In genomic region chr12:124324803-124325705, GRCh38 we compare ENCODE assay signal across 22 cellular contexts. TPM values are rescaled to one million over a fixed set of nuclear protein-coding genes. Genes with fewer than 3 reads are reported as not detected.
"Had no signal": no experiment of that assay in that cellular context is flagged by ENCODE, and none has a peak within 500 bp of the region (broad histone marks: within the 10 kb centered on the region; RNA-seq: fewer than 3 reads in every experiment).

No MANE protein-coding gene starts in this region.

- H3K4me3 Mint-ChIP-seq: activated naive CD8-positive, alpha-beta T cell; activated T-cell treated with anti-CD3 and anti-CD28 coated beads, Interleukin-2, amount 50 U/mL, for 24 hours; activated T-helper 17 cell treated with anti-CD3 and anti-CD28 coated beads, Interleukin-2, amount 50 U/mL, for 72 hours; memory B cell; natural killer cell treated with Interleukin-12 subunit alpha and Interleukin-12 subunit beta and Interleukin-15 and Interleukin-18, amount 100 ng/mL, for 72 hours; stimulated activated naive CD8-positive, alpha-beta T cell treated with anti-CD3 and anti-CD28 coated beads, Interleukin-15, Interleukin-2, amounts not matched to agents 100 ng/mL and 50 ng/mL, for 24 hours had no signal

- H3K4me1 Mint-ChIP-seq: activated T-helper 17 cell treated with anti-CD3 and anti-CD28 coated beads, Interleukin-2, amount 50 U/mL, for 72 hours; memory B cell had no signal

- DNase-seq: activated CD4-positive, alpha-beta T cell treated with anti-CD3 and anti-CD28 coated beads for 1 hour; activated T-cell treated with anti-CD3 and anti-CD28 coated beads, Interleukin-2, amount 50 U/mL, for 24 hours; amygdala; body of pancreas; caudate nucleus; dermis blood vessel endothelial cell; effector memory CD4-positive, alpha-beta T cell; heart left ventricle; islet precursor cell; left cardiac atrium; stimulated activated CD4-positive, alpha-beta T cell treated with anti-CD3 and anti-CD28 coated beads, Interleukin-12 subunit alpha, Interleukin-12 subunit beta, amount 100 ng/mL, for 4 hours; stimulated activated CD4-positive, alpha-beta T cell treated with anti-CD3 and anti-CD28 coated beads, Interleukin-4, amount 100 ng/mL, for 4 hours; T-helper 1 cell; thyroid gland had no signal

- H2AFZ ChIP-seq: parathyroid adenoma had no signal

- ATAC-seq: activated T-helper 17 cell treated with anti-CD3 and anti-CD28 coated beads, Interleukin-2, amount 50 U/mL, for 72 hours; body of pancreas; heart left ventricle; left cardiac atrium; natural killer cell treated with Interleukin-12 subunit alpha and Interleukin-12 subunit beta and Interleukin-15 and Interleukin-18, amount 100 ng/mL, for 72 hours; right cardiac atrium had no signal

- H3K27me3 Mint-ChIP-seq: activated naive CD8-positive, alpha-beta T cell; activated T-cell treated with anti-CD3 and anti-CD28 coated beads, Interleukin-2, amount 50 U/mL, for 24 hours; activated T-helper 17 cell treated with anti-CD3 and anti-CD28 coated beads, Interleukin-2, amount 50 U/mL, for 72 hours; memory B cell; natural killer cell treated with Interleukin-12 subunit alpha and Interleukin-12 subunit beta and Interleukin-15 and Interleukin-18, amount 100 ng/mL, for 72 hours; stimulated activated naive CD8-positive, alpha-beta T cell treated with anti-CD3 and anti-CD28 coated beads, Interleukin-15, Interleukin-2, amounts not matched to agents 100 ng/mL and 50 ng/mL, for 24 hours had no signal

- H3K27ac Mint-ChIP-seq: activated naive CD8-positive, alpha-beta T cell; activated T-cell treated with anti-CD3 and anti-CD28 coated beads, Interleukin-2, amount 50 U/mL, for 24 hours; activated T-helper 17 cell treated with anti-CD3 and anti-CD28 coated beads, Interleukin-2, amount 50 U/mL, for 72 hours; memory B cell; stimulated activated naive CD8-positive, alpha-beta T cell treated with anti-CD3 and anti-CD28 coated beads, Interleukin-15, Interleukin-2, amounts not matched to agents 100 ng/mL and 50 ng/mL, for 24 hours had no signal

- H3K4me3 ChIP-seq: body of pancreas, esophagus muscularis mucosa, heart left ventricle, thyroid gland had no signal

- H3K9ac ChIP-seq: parathyroid adenoma had no signal

- H3K9me3 Mint-ChIP-seq: natural killer cell treated with Interleukin-12 subunit alpha and Interleukin-12 subunit beta and Interleukin-15 and Interleukin-18, amount 100 ng/mL, for 72 hours had no signal

- H3K27ac ChIP-seq: body of pancreas, parathyroid adenoma, thyroid gland had no signal

- H3K9me3 ChIP-seq: thyroid gland had no signal

- H3K4me1 ChIP-seq: body of pancreas, parathyroid adenoma, thyroid gland had no signal

- H3K27me3 ChIP-seq: body of pancreas, esophagus muscularis mucosa, heart left ventricle, thyroid gland had no signal

RNA-seq across cellular contexts. Expression of gene RFLNA, which starts 30.2 kb away (rescaled TPM):
- total RNA-seq: activated T-helper 17 cell treated with anti-CD3 and anti-CD28 coated beads, Interleukin-2, amount 50 U/mL, for 72 hours; natural killer cell treated with Interleukin-12 subunit alpha and Interleukin-12 subunit beta and Interleukin-15 and Interleukin-18, amount 100 ng/mL, for 72 hours had no signal
